Comparison of ENCODE assay signal across 8 cellular contexts in genomic region chr5:159106569-159107282, GRCh38. TPM values are rescaled to one million over a fixed set of nuclear protein-coding genes. Genes with fewer than 3 reads are reported as not detected.
DNase-seq lines count a peak whose midpoint lies in the region; ATAC-seq and TF ChIP-seq lines count a peak whose summit lies in the region.

No MANE protein-coding gene starts in this region.

- no peaks in the 10 kb centered on the region for H3K9me3 Mint-ChIP-seq in Calu3 (ENCODE audit: low read depth, unreplicated experiment)

- H3K4me1 Mint-ChIP-seq in Calu3 (ENCODE audit: low read depth, unreplicated experiment) = peaks cover 17% of the 10 kb centered on the region

- TF ChIP-seq POLR2A in uterus (IDR thresholded peaks at IDR 0.05) = no peak

- H3K27ac Mint-ChIP-seq in Calu3 (ENCODE audit: unreplicated experiment) = no peak overlapping the region

- H3K27ac ChIP-seq in uterus = peak overlapping the region; percentile 36 to 51

- H3K36me3 Mint-ChIP-seq in Calu3 (ENCODE audit: insufficient read depth, unreplicated experiment) = no peaks in the 10 kb centered on the region

- peak overlapping the region; percentile 22 to 25 for H3K4me3 ChIP-seq in uterus

- no peaks in the 10 kb centered on the region for H3K4me1 ChIP-seq in uterus

- H3K9me3 ChIP-seq in uterus = no peaks in the 10 kb centered on the region

- peak; percentile 85 for DNase-seq in Calu3
- DNase-seq in HT1080 (ENCODE audit: low read depth) = peak; percentile 61
- peak; percentile 8 for DNase-seq in SHP77 treated with DMSO at 0.1 percent for 48 hours (lab: John Stamatoyannopoulos, UW)
- DNase-seq in activated naive CD4-positive, alpha-beta T cell treated with anti-CD3 and anti-CD28 coated beads, Interleukin-2, amount 50 U/mL, for 16 hours = peak; percentile 74
- peak; percentile 91 for DNase-seq in Right ventricle myocardium superior
- DNase-seq in posterior vena cava (ENCODE audit: low spot score) = peak; percentile 94
- peak; percentile 77 to 83 for DNase-seq in uterus

- intact Hi-C loops in Calu3 (cut with micrococcal nuclease; ENCODE audit: unreplicated experiment) (loop anchor here (1.0 to 10.0 kb wide), 5 partner anchors 162 to 932 kb away; no protein-coding TSS in a partner anchor), Right ventricle myocardium superior (cut with DNase I) (loop anchor here (5.0 kb wide), 2 partner anchors 409 to 929 kb away; no protein-coding TSS in a partner anchor), posterior vena cava (cut with DNase I) (loop anchor here in 1 of 2 donors (5.0 kb wide), 2 partner anchors 409 to 929 kb away; no protein-coding TSS in a partner anchor), uterus (cut with DNase I; ENCODE audit: low total_unique reads) (loop anchor here (5.0 kb wide), 1 partner anchor 929 kb away; no protein-coding TSS in a partner anchor)

- no peaks in the 10 kb centered on the region for H3K36me3 ChIP-seq in uterus

- CTCF ChIA-PET in Calu3 (lab: Charles Lee) = interaction anchor here (0.6 to 3.3 kb wide), 16 partner anchors 12 to 1038 kb away, joined by 3 to 108 read pairs (median 4); no protein-coding TSS in a partner anchor

- no TSS peak for BruUV-seq in Calu3 (replicated peaks; lab: Mats Ljungman, UMichigan)

- no peaks in the 10 kb centered on the region for H3K27me3 ChIP-seq in uterus

- H3K27me3 Mint-ChIP-seq in Calu3 (ENCODE audit: unreplicated experiment) = peaks cover 94% of the 10 kb centered on the region

- peak overlapping the region; percentile 10 for H3K4me3 Mint-ChIP-seq in Calu3 (ENCODE audit: low read depth, unreplicated experiment)

- TF ChIP-seq CTCF in Calu3 (IDR thresholded peaks at IDR 0.05; ENCODE audit: unreplicated experiment) (peak; percentile 98), uterus (IDR thresholded peaks at IDR 0.05) (peak; percentile 86 to 95 (median 93))

- ATAC-seq in GM19467 (IDR thresholded peaks at IDR 0.05; ENCODE audit: unreplicated experiment) (peak; percentile 61), Right ventricle myocardium superior (ENCODE audit: poor library complexity) (peak; percentile 93)

RNA-seq across cellular contexts. Expression of gene EBF1, which starts 7.0 kb away (rescaled TPM):
- total RNA-seq in Calu3 (2022) = not detected in 2 replicates
- 0.53 and 1.1 TPM in 2 replicates for total RNA-seq in HT1080 (2014; rRNA removed; shearing (Covaris generic))
- 0.12 and 0.31 TPM in 2 replicates for polyA plus RNA-seq in HT1080 (2015; cell fraction: cytosol; rRNA removed)
- 0.43 and 1.0 TPM in 2 replicates for polyA plus RNA-seq in HT1080 (2015; cell fraction: nucleus; rRNA removed)
- total RNA-seq in Right ventricle myocardium superior = 15.6 TPM
- total RNA-seq in posterior vena cava = 10 to 100 TPM; 46.6 to 87.4 TPM
- total RNA-seq in uterus = 10 to 100 TPM; 16.2 to 82.6 (median 29.2) TPM

Comparison
In these comparisons a context has a peak if more than half of its experiments do, and no peak if none do; other contexts are left out.
1. Peak in every context shown above with its lines: DNase-seq, ATAC-seq, H3K4me3 ChIP-seq and H3K27ac ChIP-seq.
2. DNase-seq: peak in every context shown above with its lines; median percentile 94 in posterior vena cava; 91 in Right ventricle myocardium superior; 85 in Calu3; 80 in uterus; 74 in activated naive CD4-positive, alpha-beta T cell treated with anti-CD3 and anti-CD28 coated beads, Interleukin-2, amount 50 U/mL, for 16 hours; 61 in HT1080; 8 in SHP77 treated with DMSO at 0.1 percent for 48 hours.